ENCODE assay signal across 16 cellular contexts in genomic region chr15:28798234-28798633, GRCh38. TPM values are rescaled to one million over a fixed set of nuclear protein-coding genes. Genes with fewer than 3 reads are reported as not detected.
A peak's percentile ranks its signal among the peaks of the same experiment; 100 is the strongest.
DNase-seq lines count a peak whose midpoint lies in the region; ATAC-seq, FAIRE-seq and TF ChIP-seq lines count a peak whose summit lies in the region.
"Not testable (repeated sequence)": the region's sequence is repeated elsewhere in the genome, so short reads cannot be mapped to it uniquely, and the experiment has no call there.
"Had no signal": no experiment of that assay in that cellular context is flagged by ENCODE, and none has a peak within 500 bp of the region (broad histone marks: within the 10 kb centered on the region; RNA-seq: fewer than 3 reads in every experiment).

No MANE protein-coding gene starts in this region.

- FAIRE-seq in H54 (lab: Jason Lieb, UNC): peak; percentile 68

- H3K4me3 Mint-ChIP-seq in WTC11: not testable (repeated sequence)

- not testable (repeated sequence) for H3K9ac ChIP-seq in neuronal stem cell (ENCODE audit: low read depth, low read length, poor library complexity)

- TF ChIP-seq CTCF in WTC11 (IDR thresholded peaks at IDR 0.05): not testable (repeated sequence)

- not testable (repeated sequence) for H3K23ac ChIP-seq in neuronal stem cell (ENCODE audit: low read depth, low read length, poor library complexity)

- intact Hi-C loops in Right ventricle myocardium superior (cut with DNase I): not testable (repeated sequence)

- not testable (repeated sequence) for H2BK12ac ChIP-seq in neuronal stem cell (ENCODE audit: low read length)

- not testable (repeated sequence) for H2BK120ac ChIP-seq in neuronal stem cell (ENCODE audit: low read depth, low read length)

- not testable (repeated sequence) for H3K9me3 ChIP-seq in neuronal stem cell (replicated peaks in 1 of 2; ENCODE audit: control insufficient read depth in 2 of 2, insufficient read depth in 1 of 2, low read depth in 1 of 2, low read length in 2 of 2)

- CTCF ChIA-PET in WTC11 (lab: Charles Lee): not testable (repeated sequence)

- not testable (repeated sequence) for H4K91ac ChIP-seq in neuronal stem cell (ENCODE audit: low read depth, low read length, poor library complexity)

- not testable (repeated sequence) for H3K27me3 ChIP-seq in neuronal stem cell (ENCODE audit: control insufficient read depth in 3 of 3, insufficient read depth in 3 of 3, low read depth in 1 of 3, low read length in 3 of 3)

- POLR2A ChIA-PET in WTC11 (lab: Charles Lee): not testable (repeated sequence)

- not testable (repeated sequence) for H2BK5ac ChIP-seq in neuronal stem cell (ENCODE audit: low read length)

- H2BK15ac ChIP-seq in neuronal stem cell (ENCODE audit: low read length): not testable (repeated sequence)

- not testable (repeated sequence) for TF ChIP-seq POLR2A in H54 (IDR thresholded peaks at IDR 0.05; ENCODE audit: low read depth, low read length)

- not testable (repeated sequence) for H4K8ac ChIP-seq in neuronal stem cell (ENCODE audit: low read depth, low read length)

- H3K4me3 ChIP-seq in neuronal stem cell (ENCODE audit: low read length in 2 of 2): not testable (repeated sequence)

- H3K4ac ChIP-seq in neuronal stem cell (ENCODE audit: low read length): not testable (repeated sequence)

- not testable (repeated sequence) for H3K4me1 ChIP-seq in neuronal stem cell (ENCODE audit: control insufficient read depth in 2 of 2, insufficient read depth in 1 of 2, low read depth in 1 of 2, low read length in 2 of 2)

- not testable (repeated sequence) for H3K36me3 Mint-ChIP-seq in WTC11

- not testable (repeated sequence) for H3K14ac ChIP-seq in neuronal stem cell (ENCODE audit: low read length)

- H3K27me3 Mint-ChIP-seq in WTC11 (ENCODE audit: low read depth): not testable (repeated sequence)

- peak; percentile 68 for ATAC-seq in WTC11
- ATAC-seq in Right ventricle myocardium superior (ENCODE audit: poor library complexity): peak; percentile 20

- peak; percentile 17 for DNase-seq in DMS79 treated with DMSO at 0.1 percent for 48 hours (lab: John Stamatoyannopoulos, UW)
- not testable (repeated sequence) for DNase-seq in H54 (ENCODE audit: insufficient read length, low spot score); WTC11 (ENCODE audit: low spot score); Right ventricle myocardium superior; neuronal stem cell (ENCODE audit: low spot score)
- peak; percentile 1 to 63 (median 7) for DNase-seq in NCI-H1417 (lab: John Stamatoyannopoulos, UW)
- peak; percentile 27 for DNase-seq in NCI-H69 (lab: John Stamatoyannopoulos, UW)

- not testable (repeated sequence) for H3K27ac Mint-ChIP-seq in WTC11

- H3K18ac ChIP-seq in neuronal stem cell (ENCODE audit: low read length): not testable (repeated sequence)

- H3K36me3 ChIP-seq in neuronal stem cell (replicated peaks in 1 of 2; ENCODE audit: control insufficient read depth in 2 of 2, insufficient read depth in 2 of 2, low read length in 2 of 2): not testable (repeated sequence)

- WGBS in neuronal stem cell (ENCODE audit: extremely low coverage in 2 of 2, insufficient read length in 2 of 2, insufficient replicate concordance in 1 of 2), 2 donors: no CpG with 5 or more reads among the region's 2 CpGs

- H3K4me2 ChIP-seq in neuronal stem cell (ENCODE audit: insufficient read depth, low read length, poor library complexity, severe bottlenecking): not testable (repeated sequence)

- H3K4me1 Mint-ChIP-seq in WTC11: not testable (repeated sequence)

- peak overlapping the region; percentile 66 for H2AFZ ChIP-seq in neuronal stem cell (ENCODE audit: low read length)

- not testable (repeated sequence) for H3K79me1 ChIP-seq in neuronal stem cell (ENCODE audit: low read depth, low read length)

- not testable (repeated sequence) for H3K9me3 Mint-ChIP-seq in WTC11

- not testable (repeated sequence) for H2AK5ac ChIP-seq in neuronal stem cell (ENCODE audit: low read depth, low read length)

- H3K27ac ChIP-seq in neuronal stem cell (replicated peaks; ENCODE audit: low read length): not testable (repeated sequence)

RNA-seq across cellular contexts. Expression of gene GOLGA6L7, which starts 50.2 kb away (rescaled TPM):
- total RNA-seq in WTC11 (2021): not detected in 3 replicates
- total RNA-seq in Right ventricle myocardium superior: not detected
- not detected for polyA plus RNA-seq in neuronal stem cell (2013, experiment 1 of 2)
- not detected for polyA plus RNA-seq in neuronal stem cell (2013, experiment 2 of 2)
- total RNA-seq: A673; CD4-positive, alpha-beta memory T cell; CD4-positive, CD25-positive, alpha-beta regulatory T cell; CD8-positive, alpha-beta memory T cell; Daoy; G401; GM12878 had no signal
- polyA plus RNA-seq: AG04450; CD14-positive monocyte; CD4-positive, alpha-beta memory T cell; CD4-positive, CD25-positive, alpha-beta regulatory T cell; CD8-positive, alpha-beta memory T cell; GM12878 had no signal
